In genomic region chr19:10419646-10420443, GRCh38 we compare ENCODE assay signal across 9 cellular contexts. TPM values are rescaled to one million over a fixed set of nuclear protein-coding genes. Genes with fewer than 3 reads are reported as not detected.
DNase-seq lines count a peak whose midpoint lies in the region; ATAC-seq and TF ChIP-seq lines count a peak whose summit lies in the region.
"Had no signal": no experiment of that assay in that cellular context is flagged by ENCODE, and none has a peak within 500 bp of the region (broad histone marks: within the 10 kb centered on the region; RNA-seq: fewer than 3 reads in every experiment).

No MANE protein-coding gene starts in this region.

- no peaks in the 10 kb centered on the region for H3K36me3 ChIP-seq in sigmoid colon

- 1% methylated on average over 61 of the region's 61 CpGs for WGBS in sigmoid colon, 2 donors

- H3K9me3 ChIP-seq in sigmoid colon: no peaks in the 10 kb centered on the region

- H3K27me3 ChIP-seq in sigmoid colon: peaks cover 84 to 100% (median 89%) of the 10 kb centered on the region in 3 donors

- TF ChIP-seq POLR2A in sigmoid colon (IDR thresholded peaks at IDR 0.05): no peak

- DNase-seq in NCI-H1105 treated with DMSO at 0.1 percent for 48 hours (lab: John Stamatoyannopoulos, UW) (peak; percentile 28), NCI-H1105 (lab: John Stamatoyannopoulos, UW) (no peak), LoVo (ENCODE audit: low spot score) (peak; percentile 34), T-helper 22 cell (ENCODE audit: low read depth) (peak; percentile 44), ecto neural progenitor cell (ENCODE audit: low spot score) (peak; percentile 96), occipital lobe (lab: John Stamatoyannopoulos, UW) (peak; percentile 34), sigmoid colon (no peak)

- no peak for TF ChIP-seq EP300 in sigmoid colon (IDR thresholded peaks at IDR 0.05)

- peak overlapping the region in 2 of 4 donors; percentile 17 to 18 for H3K4me3 ChIP-seq in sigmoid colon

- ATAC-seq in GM19351 (IDR thresholded peaks at IDR 0.05; ENCODE audit: unreplicated experiment): no peak

- no peak overlapping the region for H3K27ac ChIP-seq in sigmoid colon
- H3K27ac ChIP-seq: epithelial cell of prostate had no signal

- TF ChIP-seq CTCF in sigmoid colon (IDR thresholded peaks at IDR 0.05): no peak

- intact Hi-C loops in sigmoid colon (cut with DNase I): no loop called here

- peaks cover 0 to 60% (median 53%) of the 10 kb centered on the region in 4 donors for H3K4me1 ChIP-seq in sigmoid colon

RNA-seq across cellular contexts. Expression of gene PDE4A, which starts 0.5 kb away (rescaled TPM):
- total RNA-seq in occipital lobe (5.6 TPM), sigmoid colon (10 to 100 TPM in 3 of 4 donors, 1 to 10 TPM in 1; 7.6 to 14.7 (median 12.9) TPM)
- polyA plus RNA-seq in sigmoid colon: 1 to 10 TPM; 4.2 to 7.2 (median 6.2) TPM

RNA-seq across cellular contexts. Expression of gene CDC37, which starts 16.5 kb away (rescaled TPM):
- total RNA-seq in occipital lobe: 43.7 TPM
- 100 to 1,000 TPM; 106 to 144 (median 118) TPM for total RNA-seq in sigmoid colon
- polyA plus RNA-seq in sigmoid colon: 100 to 1,000 TPM; 129 to 294 (median 146) TPM

RNA-seq across cellular contexts. Expression of gene TYK2, which starts 39.5 kb away (rescaled TPM):
- total RNA-seq in occipital lobe: 26.5 TPM
- 100 to 1,000 TPM in 1 of 4 donors, 10 to 100 TPM in 3; 36.7 to 125 (median 50.3) TPM for total RNA-seq in sigmoid colon
- 100 to 1,000 TPM in 1 of 3 donors, 10 to 100 TPM in 2; 35.6 to 117 (median 38.4) TPM for polyA plus RNA-seq in sigmoid colon

Comparison
In these comparisons a context has a peak if more than half of its experiments do, and no peak if none do; other contexts are left out.
1. DNase-seq: peak in NCI-H1105 treated with DMSO at 0.1 percent for 48 hours (single experiment), LoVo (single experiment), T-helper 22 cell (single experiment), ecto neural progenitor cell (single experiment) and occipital lobe (single experiment); none in NCI-H1105 (single experiment) and sigmoid colon (single experiment).